In genomic region chr22:32814289-32814865, GRCh38 we compare ENCODE assay signal across 19 cellular contexts. TPM values are rescaled to one million over a fixed set of nuclear protein-coding genes. Genes with fewer than 3 reads are reported as not detected.
DNase-seq lines count a peak whose midpoint lies in the region; ATAC-seq and TF ChIP-seq lines count a peak whose summit lies in the region.
"Had no signal": no experiment of that assay in that cellular context is flagged by ENCODE, and none has a peak within 500 bp of the region (broad histone marks: within the 10 kb centered on the region; RNA-seq: fewer than 3 reads in every experiment).

No MANE protein-coding gene starts in this region.

- WGBS in GM23248 (ENCODE audit: low coverage in 1 of 2, low lambda C conversion rate in 2 of 2, missing lambda C conversion rate in 2 of 2), 2 experiments, result 53% methylated on average over 5 of the region's 5 CpGs
- 51% methylated on average over 5 of the region's 5 CpGs for WGBS in esophagus muscularis mucosa
- WGBS in thyroid gland, 2 donors, result 79 to 82% methylated on average over 5 of the region's 5 CpGs

- peaks cover 30% of the 10 kb centered on the region for H3K36me3 ChIP-seq in GM23248 (ENCODE audit: low read depth)
- peaks cover 81% of the 10 kb centered on the region for H3K36me3 ChIP-seq in PC-9 (ENCODE audit: low read depth)
- peaks cover 0 to 43% (median 27%) of the 10 kb centered on the region in 4 donors for H3K36me3 ChIP-seq in esophagus muscularis mucosa
- no peaks in the 10 kb centered on the region for H3K36me3 ChIP-seq in thyroid gland
- H3K36me3 ChIP-seq: BLaER1 treated with 17β-estradiol and CSF1 and Interleukin-3, amounts not matched to agents 10 nM and 100 nM; SJSA1 had no signal

- TF ChIP-seq EP300 in esophagus muscularis mucosa (IDR thresholded peaks at IDR 0.05), result no peak

- H3K9me3 ChIP-seq in GM23248 (ENCODE audit: low read depth), result no peaks in the 10 kb centered on the region
- no peaks in the 10 kb centered on the region for H3K9me3 ChIP-seq in PC-9 (ENCODE audit: insufficient read depth, low read depth)
- H3K9me3 ChIP-seq in esophagus muscularis mucosa, result no peaks in the 10 kb centered on the region
- H3K9me3 ChIP-seq in thyroid gland, result no peaks in the 10 kb centered on the region
- H3K9me3 ChIP-seq: BLaER1 treated with 17β-estradiol and CSF1 and Interleukin-3, amounts not matched to agents 10 nM and 100 nM; Caco-2; MG63; SJSA1 had no signal

- DNase-seq in GM23248 (peak; percentile 33), PC-9 (no peak), esophagus muscularis mucosa (ENCODE audit: extremely low spot score) (no peak), thyroid gland (no peak), posterior cingulate gyrus (no peak)
- DNase-seq: Caco-2; CD4-positive, alpha-beta memory T cell; DND-41; MG63; NCI-H1417; NCI-H1694 treated with DMSO at 0.1 percent for 48 hours; NCI-H446; NCI-H526 had no signal

- H3K9ac ChIP-seq in GM23248, result no peak overlapping the region
- H3K9ac ChIP-seq: BLaER1 treated with 17β-estradiol and CSF1 and Interleukin-3, amounts not matched to agents 10 nM and 100 nM had no signal

- H3K79me2 ChIP-seq in GM23248 (ENCODE audit: insufficient read depth), result peaks cover 100% of the 10 kb centered on the region
- peaks cover 100% of the 10 kb centered on the region for H3K79me2 ChIP-seq in PC-9 (ENCODE audit: low read depth)

- intact Hi-C loops in PC-9 (cut with micrococcal nuclease; ENCODE audit: unreplicated experiment) (no loop called here), esophagus muscularis mucosa (cut with DNase I) (no loop called here), thyroid gland (cut with DNase I) (no loop called here), posterior cingulate gyrus (cut with DNase I) (no loop called here)

- no TSS peak for BruUV-seq in PC-9 (replicated peaks; lab: Mats Ljungman, UMichigan)

- CTCF ChIA-PET in PC-9 (lab: Charles Lee), result no interaction called here

- H3K4me2 ChIP-seq in GM23248 (ENCODE audit: unreplicated experiment) (peak overlapping the region; percentile 1), PC-9 (no peak overlapping the region)
- H3K4me2 ChIP-seq: BLaER1 treated with 17β-estradiol and CSF1 and Interleukin-3, amounts not matched to agents 10 nM and 100 nM had no signal

- no peaks in the 10 kb centered on the region for H3K27me3 ChIP-seq in GM23248 (replicated peaks; ENCODE audit: insufficient read depth)
- H3K27me3 ChIP-seq in PC-9 (ENCODE audit: insufficient read depth, low read depth), result no peaks in the 10 kb centered on the region
- H3K27me3 ChIP-seq in esophagus muscularis mucosa, result no peaks in the 10 kb centered on the region
- no peaks in the 10 kb centered on the region for H3K27me3 ChIP-seq in thyroid gland
- H3K27me3 ChIP-seq: BLaER1 treated with 17β-estradiol and CSF1 and Interleukin-3, amounts not matched to agents 10 nM and 100 nM; MG63; SJSA1 had no signal

- no peak for TF ChIP-seq CTCF in PC-9 (conservative IDR thresholded peaks at IDR 0.05)
- no peak for TF ChIP-seq CTCF in esophagus muscularis mucosa (IDR thresholded peaks at IDR 0.05)
- no peak for TF ChIP-seq CTCF in thyroid gland (IDR thresholded peaks at IDR 0.05)

- peaks cover 52% of the 10 kb centered on the region for H4K20me1 ChIP-seq in GM23248 (ENCODE audit: insufficient read depth)
- peaks cover 98% of the 10 kb centered on the region for H4K20me1 ChIP-seq in PC-9 (ENCODE audit: insufficient read depth)
- H4K20me1 ChIP-seq: BLaER1 treated with 17β-estradiol and CSF1 and Interleukin-3, amounts not matched to agents 10 nM and 100 nM had no signal

- ATAC-seq in GM18498 (IDR thresholded peaks at IDR 0.05; ENCODE audit: unreplicated experiment), result no peak
- no peak for ATAC-seq in GM19467 (IDR thresholded peaks at IDR 0.05; ENCODE audit: unreplicated experiment)
- ATAC-seq: GM12878 had no signal

- in situ Hi-C loops in GM23248 (cut with MboI), result no loop called here

- POLR2A ChIA-PET in PC-9 (lab: Charles Lee; ENCODE audit: unreplicated experiment), result interaction anchor here (0.7 kb wide), 1 partner anchor 13 kb away, joined by 6 read pairs; no protein-coding TSS in a partner anchor

- H3K27ac ChIP-seq in GM23248 (peak overlapping the region; percentile 62), PC-9 (peak overlapping the region; percentile 32; the same call in 1 of the 2 replicates), esophagus muscularis mucosa (replicated peaks in 1 of 4) (peak overlapping the region; percentile 6 to 46 (median 32)), thyroid gland (peak overlapping the region in 2 of 3 donors; percentile 12 to 24)
- H3K27ac ChIP-seq: BLaER1 treated with 17β-estradiol and CSF1 and Interleukin-3, amounts not matched to agents 10 nM and 100 nM; SJSA1 had no signal

- H3F3A ChIP-seq in GM23248 (ENCODE audit: insufficient read depth) (peaks cover 97% of the 10 kb centered on the region), PC-9 (ENCODE audit: insufficient read depth, low read depth) (peaks cover 79% of the 10 kb centered on the region)

- H3K4me1 ChIP-seq in GM23248 (ENCODE audit: insufficient read depth) (peaks cover 42% of the 10 kb centered on the region), PC-9 (replicated peaks; ENCODE audit: insufficient read depth) (peaks cover 55% of the 10 kb centered on the region), esophagus muscularis mucosa (peaks cover 94 to 100% (median 98%) of the 10 kb centered on the region in 4 donors), thyroid gland (peaks cover 55 to 75% of the 10 kb centered on the region in 2 donors)

- H2AFZ ChIP-seq in GM23248, result no peak overlapping the region
- no peak overlapping the region for H2AFZ ChIP-seq in PC-9

- TF ChIP-seq POLR2A in esophagus muscularis mucosa (IDR thresholded peaks at IDR 0.05; ENCODE audit: low read depth), result no peak
- no peak for TF ChIP-seq POLR2A in thyroid gland (IDR thresholded peaks at IDR 0.05)

- H3K9me2 ChIP-seq in GM23248 (ENCODE audit: insufficient read depth) (no peaks in the 10 kb centered on the region), PC-9 (ENCODE audit: insufficient read depth) (no peaks in the 10 kb centered on the region)

- no peak overlapping the region for H3K4me3 ChIP-seq in GM23248
- no peak overlapping the region for H3K4me3 ChIP-seq in PC-9
- no peak overlapping the region for H3K4me3 ChIP-seq in esophagus muscularis mucosa
- no peak overlapping the region for H3K4me3 ChIP-seq in thyroid gland (replicated peaks in 1 of 3)
- H3K4me3 ChIP-seq: BLaER1 treated with 17β-estradiol and CSF1 and Interleukin-3, amounts not matched to agents 10 nM and 100 nM; GM12878; MG63; SJSA1 had no signal

RNA-seq across cellular contexts. Expression of gene TIMP3, which starts 12.9 kb away (rescaled TPM):
- 1,244 and 1,254 TPM in 2 replicates for total RNA-seq in GM23248 (2014; rRNA removed; shearing (Covaris generic))
- polyA plus RNA-seq in GM23248 (2016; fragmentation: Nextera tagmentation; extraction: Ambion mirVana), result 1,465 and 1,490 TPM in 2 replicates
- 79.8 and 89.3 TPM in 2 replicates for total RNA-seq in PC-9 (2021)
- total RNA-seq in esophagus muscularis mucosa, result 100 to 1,000 TPM; 566 to 898 (median 683) TPM
- total RNA-seq in thyroid gland, result 100 to 1,000 TPM; 424 to 772 (median 543) TPM
- total RNA-seq: OCI-LY7 had no signal
- polyA plus RNA-seq: CD4-positive, alpha-beta memory T cell had no signal
